ENCODE assay signal across 8 cellular contexts in the genomic region with DNA sequence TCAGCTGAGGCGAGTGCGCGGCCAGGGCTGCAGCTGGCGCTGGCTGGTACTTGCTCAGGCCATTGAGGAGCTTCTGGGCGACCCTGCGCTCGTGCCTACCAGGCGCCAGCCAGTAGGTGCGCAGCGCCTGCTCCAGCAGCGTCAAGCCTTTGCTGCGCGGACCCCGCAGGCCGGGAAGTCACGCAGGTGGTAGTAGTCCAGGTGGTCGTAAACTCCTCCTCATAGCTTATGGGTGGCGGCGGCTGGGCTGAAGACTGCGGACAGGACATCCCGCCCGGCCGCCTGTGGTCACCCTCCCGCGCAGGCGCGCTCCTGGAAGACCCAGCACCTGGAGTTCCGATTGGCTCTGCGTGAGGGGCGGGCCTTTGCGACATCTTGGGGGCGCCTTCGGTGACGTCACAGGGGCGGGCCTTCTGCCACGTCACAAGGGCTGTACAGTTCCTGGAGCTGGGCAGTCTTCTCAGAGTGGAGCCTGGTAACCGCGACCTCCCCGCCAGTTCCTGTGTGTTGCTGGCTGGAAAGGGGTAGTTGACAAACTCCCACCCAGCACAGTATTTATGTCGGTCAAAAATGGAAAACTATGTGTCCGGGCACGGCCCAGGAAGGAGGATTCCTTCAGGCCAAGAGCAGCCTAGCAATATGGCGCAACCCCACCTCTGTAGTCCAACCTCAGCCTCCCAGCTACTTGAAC.
DNase-seq lines count a peak whose midpoint lies in the region; ATAC-seq and TF ChIP-seq lines count a peak whose summit lies in the region.
"Not testable (repeated sequence)": the region's sequence is repeated elsewhere in the genome, so short reads cannot be mapped to it uniquely, and the experiment has no call there.

No MANE protein-coding gene starts in this region.

- not testable (repeated sequence) for H3K9me2 ChIP-seq in hepatocyte (replicated peaks; ENCODE audit: insufficient read depth)

- not testable (repeated sequence) for H3K9me3 ChIP-seq in hepatocyte (ENCODE audit: low read depth)

- not testable (repeated sequence) for H3K27me3 ChIP-seq in hepatocyte

- H3K79me2 ChIP-seq in hepatocyte = peaks cover 18% of the 10 kb centered on the region

- H3K4me2 ChIP-seq in hepatocyte = peak overlapping the region; percentile 82

- ATAC-seq in GM18511 (IDR thresholded peaks at IDR 0.05; ENCODE audit: unreplicated experiment) = peak; percentile 99
- peak; percentile 95 for ATAC-seq in HG02981 (IDR thresholded peaks at IDR 0.05; ENCODE audit: unreplicated experiment)

- not testable (repeated sequence) for TF ChIP-seq CTCF in hepatocyte (IDR thresholded peaks at IDR 0.05; ENCODE audit: poor library complexity); retinal pigment epithelial cell (conservative IDR thresholded peaks at IDR 0.05; ENCODE audit: low read depth, low read length)

- DNase-seq in 8988T = peak; percentile 38
- peak; percentile 62 for DNase-seq in NCI-H2029 (lab: John Stamatoyannopoulos, UW)
- peak; percentile 87 for DNase-seq in T-helper 9 cell
- peak; percentile 96 for DNase-seq in astrocyte of the hippocampus (ENCODE audit: low read depth, low spot score)
- peak; percentile 96 for DNase-seq in hepatocyte (ENCODE audit: low spot score)
- peak; percentile 69 for DNase-seq in retinal pigment epithelial cell (ENCODE audit: low read depth)

- peak overlapping the region; percentile 92 for H3K27ac ChIP-seq in hepatocyte

- not testable (repeated sequence) for H4K20me1 ChIP-seq in hepatocyte (ENCODE audit: insufficient read depth, poor library complexity, severe bottlenecking)

- peak overlapping the region; percentile 94 for H2AFZ ChIP-seq in hepatocyte

- H3K4me1 ChIP-seq in hepatocyte (ENCODE audit: insufficient read depth) = not testable (repeated sequence)

- H3K4me3 ChIP-seq in hepatocyte (peak overlapping the region; percentile 94), retinal pigment epithelial cell (ENCODE audit: low read length) (peak overlapping the region; percentile 84)

- H3K36me3 ChIP-seq in hepatocyte (replicated peaks; ENCODE audit: insufficient read depth, low read depth) = not testable (repeated sequence)

- 7% methylated on average over 43 of the region's 43 CpGs for WGBS in hepatocyte (ENCODE audit: low lambda C conversion rate, missing lambda C conversion rate)

Comparison
In these comparisons a context has a peak if more than half of its experiments do, and no peak if none do; other contexts are left out.
1. Peak in every context shown above with its lines: DNase-seq, ATAC-seq, H3K4me3 ChIP-seq and H3K27ac ChIP-seq.
2. DNase-seq: peak in every context shown above with its lines; median percentile 96 in astrocyte of the hippocampus; 96 in hepatocyte; 87 in T-helper 9 cell; 69 in retinal pigment epithelial cell; 62 in NCI-H2029; 38 in 8988T.